Comparison of ENCODE assay signal across 8 cellular contexts in genomic region chr5:134648425-134649162, GRCh38. TPM values are rescaled to one million over a fixed set of nuclear protein-coding genes. Genes with fewer than 3 reads are reported as not detected.
DNase-seq lines count a peak whose midpoint lies in the region; ATAC-seq and TF ChIP-seq lines count a peak whose summit lies in the region.

Gene SEC24A, plus strand, starts transcription at chr5:134648785. Its CDS starts 292 bp downstream, at chr5:134649077.

- TF ChIP-seq CTCF in OCI-LY1 (IDR thresholded peaks at IDR 0.05; ENCODE audit: low read length) (no peak), endothelial cell (IDR thresholded peaks at IDR 0.05; ENCODE audit: unreplicated experiment) (no peak), mesothelial cell of epicardium (IDR thresholded peaks at IDR 0.05; ENCODE audit: unreplicated experiment) (no peak)

- peak within 1 kb of the TSS; percentile 95 for H3K27ac Mint-ChIP-seq in endothelial cell (ENCODE audit: unreplicated experiment)
- H3K27ac Mint-ChIP-seq in mesothelial cell of epicardium = peak within 1 kb of the TSS; percentile 98

- H3K36me3 ChIP-seq in OCI-LY1 (ENCODE audit: insufficient read depth, low read length) = no peaks in the 10 kb centered on the region

- H3K4me2 ChIP-seq in OCI-LY1 (ENCODE audit: low read length) = peak within 1 kb of the TSS; percentile 73

- peak; percentile 81 for ATAC-seq in GM21381 (IDR thresholded peaks at IDR 0.05; ENCODE audit: unreplicated experiment)

- H3K4me3 ChIP-seq in OCI-LY1 (ENCODE audit: low read depth, low read length, poor library complexity, severe bottlenecking) = peak within 1 kb of the TSS; percentile 92

- in situ Hi-C loops in Caki2 (cut with HindIII; ENCODE audit: low pct_unique_long_range_greater_than_20kb, low sequenced_read_pairs) = no loop called here

- peaks cover 32% of the 10 kb centered on the region for H3K4me1 ChIP-seq in OCI-LY1 (ENCODE audit: insufficient read depth, low read length, severe bottlenecking)

- peak within 1 kb of the TSS; percentile 86 for H3K9ac ChIP-seq in OCI-LY1 (ENCODE audit: low read length)

- no peaks in the 10 kb centered on the region for H3K9me3 ChIP-seq in OCI-LY1 (ENCODE audit: low read length)

- H3K27me3 ChIP-seq in OCI-LY1 (ENCODE audit: insufficient read depth, low read length) = no peaks in the 10 kb centered on the region

- peaks cover 25% of the 10 kb centered on the region for H3K79me2 ChIP-seq in OCI-LY1 (ENCODE audit: insufficient read depth, low read length)

- no peaks in the 10 kb centered on the region for H4K20me1 ChIP-seq in OCI-LY1 (ENCODE audit: insufficient read depth, low read length)

- H3K4me1 Mint-ChIP-seq in endothelial cell (ENCODE audit: unreplicated experiment) (peaks cover 13% of the 10 kb centered on the region), mesothelial cell of epicardium (peaks cover 19% of the 10 kb centered on the region)

- peaks cover 8% of the 10 kb centered on the region for H3K27me3 Mint-ChIP-seq in endothelial cell (ENCODE audit: unreplicated experiment)
- no peaks in the 10 kb centered on the region for H3K27me3 Mint-ChIP-seq in mesothelial cell of epicardium (ENCODE audit: low read depth)

- peak; percentile 91 for DNase-seq in Caki2 (ENCODE audit: low read depth)
- peak in 75 of 76 experiments; percentile 18 to 88 (median 77) for DNase-seq in HUDEP-2 (lab: John Stamatoyannopoulos, UW; ENCODE audit: unreplicated experiment in 76 of 76)
- DNase-seq in activated CD8-positive, alpha-beta memory T cell treated with anti-CD3 and anti-CD28 coated beads, Interleukin-2, amount 50 U/mL, for 48 hours = peak; percentile 95
- DNase-seq in endothelial cell (ENCODE audit: low spot score) = peak; percentile 83
- peak; percentile 84 to 88 for DNase-seq in mesothelial cell of epicardium (ENCODE audit: low spot score in 2 of 2, unreplicated experiment in 2 of 2)
- peak; percentile 90 to 93 for DNase-seq in stimulated activated CD8-positive, alpha-beta memory T cell treated with anti-CD3 and anti-CD28 coated beads, Interleukin-15, amount 100 ng/mL, for 48 hours (ENCODE audit: low read depth in 2 of 2)

- peak within 1 kb of the TSS; percentile 98 for H3K4me3 Mint-ChIP-seq in endothelial cell (ENCODE audit: unreplicated experiment)
- H3K4me3 Mint-ChIP-seq in mesothelial cell of epicardium = peak within 1 kb of the TSS; percentile 87

- H3K36me3 Mint-ChIP-seq in endothelial cell (ENCODE audit: low read depth, unreplicated experiment) (no peaks in the 10 kb centered on the region), mesothelial cell of epicardium (peaks cover 3% of the 10 kb centered on the region)

- no peaks in the 10 kb centered on the region for H3F3A ChIP-seq in OCI-LY1 (ENCODE audit: insufficient read depth, low read length)

- H3K27ac ChIP-seq in OCI-LY1 (ENCODE audit: low read depth, low read length, poor library complexity, severe bottlenecking) = peak within 1 kb of the TSS; percentile 95

- no peak within 1 kb of the TSS for H2AFZ ChIP-seq in OCI-LY1 (ENCODE audit: low read length)

- H3K9me3 Mint-ChIP-seq in endothelial cell (ENCODE audit: unreplicated experiment) = no peaks in the 10 kb centered on the region
- no peaks in the 10 kb centered on the region for H3K9me3 Mint-ChIP-seq in mesothelial cell of epicardium

- no peaks in the 10 kb centered on the region for H3K9me2 ChIP-seq in OCI-LY1 (ENCODE audit: low read depth, low read length)

RNA-seq across cellular contexts. Expression of gene SEC24A, which starts in this region (rescaled TPM):
- 9.1 and 9.5 TPM in 2 replicates for total RNA-seq in Caki2 (2014; rRNA removed; shearing (Covaris generic); ENCODE audit: low replicate concordance)
- total RNA-seq in endothelial cell (ENCODE audit: unreplicated experiment) (17.6 TPM), mesothelial cell of epicardium (27.4 to 29.5 TPM (median 29.3 TPM) in 3 replicates)

Comparison
In these comparisons a context has a peak if more than half of its experiments do, and no peak if none do; other contexts are left out.
1. Peak in every context shown above with its lines: DNase-seq, ATAC-seq, H3K4me3 ChIP-seq and H3K27ac ChIP-seq.